ENCODE assay signal across 12 cellular contexts in genomic region chr17:65495255-65496060, GRCh38.
DNase-seq lines count a peak whose midpoint lies in the region; ATAC-seq lines count a peak whose summit lies in the region.
"Had no signal": no experiment of that assay in that cellular context is flagged by ENCODE, and none has a peak within 500 bp of the region (broad histone marks: within the 10 kb centered on the region; RNA-seq: fewer than 3 reads in every experiment).

No MANE protein-coding gene starts in this region.

- no peak overlapping the region for H3K23ac ChIP-seq in trophoblast cell (ENCODE audit: low read length)

- H3K9me3 Mint-ChIP-seq in activated CD4-positive, alpha-beta T cell treated with anti-CD3 and anti-CD28 coated beads for 36 hours (ENCODE audit: low read depth): no peaks in the 10 kb centered on the region
- H3K9me3 Mint-ChIP-seq: stimulated activated naive CD8-positive, alpha-beta T cell treated with anti-CD3 and anti-CD28 coated beads, Interleukin-15, Interleukin-2, amounts not matched to agents 100 ng/mL and 50 ng/mL, for 24 hours had no signal

- peak overlapping the region; percentile 14 for H3K4me3 Mint-ChIP-seq in activated CD4-positive, alpha-beta T cell treated with anti-CD3 and anti-CD28 coated beads for 36 hours
- H3K4me3 Mint-ChIP-seq: stimulated activated naive CD8-positive, alpha-beta T cell treated with anti-CD3 and anti-CD28 coated beads, Interleukin-15, Interleukin-2, amounts not matched to agents 100 ng/mL and 50 ng/mL, for 24 hours had no signal

- no peak overlapping the region for H2BK120ac ChIP-seq in trophoblast cell (ENCODE audit: insufficient read depth, low read length, poor library complexity)

- no peak overlapping the region for H2BK12ac ChIP-seq in trophoblast cell (ENCODE audit: low read length)

- H4K12ac ChIP-seq in trophoblast cell (ENCODE audit: low read depth, low read length): no peak overlapping the region

- no peak overlapping the region for H3K27ac Mint-ChIP-seq in activated CD4-positive, alpha-beta T cell treated with anti-CD3 and anti-CD28 coated beads for 36 hours
- H3K27ac Mint-ChIP-seq: stimulated activated naive CD8-positive, alpha-beta T cell treated with anti-CD3 and anti-CD28 coated beads, Interleukin-15, Interleukin-2, amounts not matched to agents 100 ng/mL and 50 ng/mL, for 24 hours had no signal

- no peak overlapping the region for H3K14ac ChIP-seq in trophoblast cell (ENCODE audit: low read length)

- H2AFZ ChIP-seq in trophoblast cell (ENCODE audit: insufficient read depth, low read length, poor library complexity): no peak overlapping the region

- intact Hi-C loops in activated CD4-positive, alpha-beta T cell treated with anti-CD3 and anti-CD28 coated beads for 36 hours (cut with DNase I, micrococcal nuclease): no loop called here

- CTCF ChIA-PET in activated CD4-positive, alpha-beta T cell treated with anti-CD3 and anti-CD28 coated beads for 36 hours (lab: Charles Lee): interaction anchor here (0.7 kb wide), 1 partner anchor 47 kb away, joined by 4 read pairs; no protein-coding TSS in a partner anchor

- POLR2A ChIA-PET in activated CD4-positive, alpha-beta T cell treated with anti-CD3 and anti-CD28 coated beads for 36 hours (lab: Charles Lee): interaction anchor here (0.7 kb wide), 1 partner anchor 40 kb away, joined by 5 read pairs; no protein-coding TSS in a partner anchor

- H3K9ac ChIP-seq in trophoblast cell (ENCODE audit: low read length): no peak overlapping the region
- H3K9ac ChIP-seq: SK-N-SH had no signal

- H2AK5ac ChIP-seq in trophoblast cell (ENCODE audit: low read length): no peak overlapping the region

- H3K27ac ChIP-seq in effector memory CD4-positive, alpha-beta T cell (ENCODE audit: insufficient read depth, low read length, poor library complexity, severe bottlenecking): no peak overlapping the region
- H3K27ac ChIP-seq in trophoblast cell (ENCODE audit: low read depth, low read length): no peak overlapping the region
- H3K27ac ChIP-seq: gastrocnemius medialis had no signal

- no peak overlapping the region for H3K18ac ChIP-seq in trophoblast cell (ENCODE audit: low read length)

- H3K36me3 ChIP-seq in effector memory CD4-positive, alpha-beta T cell (ENCODE audit: control insufficient read depth, insufficient read depth, low read length): no peaks in the 10 kb centered on the region
- H3K36me3 ChIP-seq in trophoblast cell (ENCODE audit: control insufficient read depth in 1 of 2, insufficient read depth in 2 of 2, low read length in 2 of 2): no peaks in the 10 kb centered on the region
- H3K36me3 ChIP-seq: gastrocnemius medialis had no signal

- H3K36me3 Mint-ChIP-seq in activated CD4-positive, alpha-beta T cell treated with anti-CD3 and anti-CD28 coated beads for 36 hours (ENCODE audit: low read depth): no peaks in the 10 kb centered on the region

- H3K4me1 ChIP-seq in effector memory CD4-positive, alpha-beta T cell (ENCODE audit: control insufficient read depth, insufficient read depth, low read length, poor library complexity, severe bottlenecking): peaks cover 7% of the 10 kb centered on the region
- no peaks in the 10 kb centered on the region for H3K4me1 ChIP-seq in trophoblast cell (ENCODE audit: control insufficient read depth in 1 of 2, insufficient read depth in 2 of 2, low read length in 2 of 2)
- H3K4me1 ChIP-seq: gastrocnemius medialis had no signal

- H3K4me1 Mint-ChIP-seq in activated CD4-positive, alpha-beta T cell treated with anti-CD3 and anti-CD28 coated beads for 36 hours: peaks cover 15% of the 10 kb centered on the region

- peak overlapping the region; percentile 24 for H3K4me2 ChIP-seq in trophoblast cell (ENCODE audit: low read length)
- H3K4me2 ChIP-seq: SK-N-SH had no signal

- H4K91ac ChIP-seq in trophoblast cell (ENCODE audit: low read depth, low read length): no peak overlapping the region

- no peaks in the 10 kb centered on the region for H3K79me2 ChIP-seq in trophoblast cell (ENCODE audit: control insufficient read depth, insufficient read depth, low read length, poor library complexity)

- peak; percentile 26 for DNase-seq in activated CD4-positive, alpha-beta T cell treated with anti-CD3 and anti-CD28 coated beads for 36 hours
- DNase-seq in activated CD4-positive, alpha-beta T cell treated with anti-CD3 and anti-CD28 coated beads for 1 hour: no peak
- DNase-seq in NCI-H510A treated with DMSO at 0.1 percent for 48 hours (lab: John Stamatoyannopoulos, UW): peak; percentile 47
- no peak for DNase-seq in effector memory CD4-positive, alpha-beta T cell
- peak in 1 of 2 donors; percentile 33 for DNase-seq in trophoblast cell
- DNase-seq in SHP77 (lab: John Stamatoyannopoulos, UW): no peak
- DNase-seq: gastrocnemius medialis, HCEC 1CT, SK-N-SH had no signal

- H3K79me1 ChIP-seq in trophoblast cell (ENCODE audit: low read length): no peaks in the 10 kb centered on the region

- H3K27me3 Mint-ChIP-seq in activated CD4-positive, alpha-beta T cell treated with anti-CD3 and anti-CD28 coated beads for 36 hours: peaks cover 3% of the 10 kb centered on the region

- H3K4me3 ChIP-seq in effector memory CD4-positive, alpha-beta T cell (ENCODE audit: insufficient read depth, low read depth, low read length, poor library complexity, severe bottlenecking): peak overlapping the region; percentile 31
- no peak overlapping the region for H3K4me3 ChIP-seq in trophoblast cell (ENCODE audit: low read depth, low read length)
- H3K4me3 ChIP-seq: gastrocnemius medialis had no signal

- H4K8ac ChIP-seq in trophoblast cell (ENCODE audit: low read depth, low read length): no peak overlapping the region

- no CpG with 5 or more reads among the region's 19 CpGs for WGBS in trophoblast cell (ENCODE audit: extremely low coverage, insufficient coverage, insufficient read length)

- H3K9me3 ChIP-seq in effector memory CD4-positive, alpha-beta T cell (ENCODE audit: control insufficient read depth, low read length): no peaks in the 10 kb centered on the region
- H3K9me3 ChIP-seq in trophoblast cell (ENCODE audit: insufficient read depth, low read depth, low read length): peaks cover 4% of the 10 kb centered on the region
- H3K9me3 ChIP-seq: gastrocnemius medialis, SK-N-SH had no signal

- no peak overlapping the region for H2BK5ac ChIP-seq in trophoblast cell (ENCODE audit: low read depth, low read length, poor library complexity)

- H3K27me3 ChIP-seq in effector memory CD4-positive, alpha-beta T cell (replicated peaks; ENCODE audit: control insufficient read depth, insufficient read depth, low read length, poor library complexity, severe bottlenecking): no peaks in the 10 kb centered on the region
- H3K27me3 ChIP-seq in trophoblast cell (ENCODE audit: insufficient read depth, low read length): no peaks in the 10 kb centered on the region
- H3K27me3 ChIP-seq: gastrocnemius medialis had no signal

- no peak for ATAC-seq in activated CD4-positive, alpha-beta T cell treated with anti-CD3 and anti-CD28 coated beads for 36 hours
- ATAC-seq in HG03521 (IDR thresholded peaks at IDR 0.05; ENCODE audit: unreplicated experiment) (no peak), GM18502 (IDR thresholded peaks at IDR 0.05; ENCODE audit: poor library complexity, unreplicated experiment) (no peak)
- ATAC-seq: gastrocnemius medialis had no signal

- H3K4ac ChIP-seq in trophoblast cell (ENCODE audit: low read depth, low read length): no peak overlapping the region

Comparison
In these comparisons a context has a peak if more than half of its experiments do, and no peak if none do; other contexts are left out.
1. DNase-seq: peak in activated CD4-positive, alpha-beta T cell treated with anti-CD3 and anti-CD28 coated beads for 36 hours (single experiment) and NCI-H510A treated with DMSO at 0.1 percent for 48 hours (single experiment); none in activated CD4-positive, alpha-beta T cell treated with anti-CD3 and anti-CD28 coated beads for 1 hour (single experiment), effector memory CD4-positive, alpha-beta T cell (0 of 3) and SHP77 (0 of 2).